In the genomic region with DNA sequence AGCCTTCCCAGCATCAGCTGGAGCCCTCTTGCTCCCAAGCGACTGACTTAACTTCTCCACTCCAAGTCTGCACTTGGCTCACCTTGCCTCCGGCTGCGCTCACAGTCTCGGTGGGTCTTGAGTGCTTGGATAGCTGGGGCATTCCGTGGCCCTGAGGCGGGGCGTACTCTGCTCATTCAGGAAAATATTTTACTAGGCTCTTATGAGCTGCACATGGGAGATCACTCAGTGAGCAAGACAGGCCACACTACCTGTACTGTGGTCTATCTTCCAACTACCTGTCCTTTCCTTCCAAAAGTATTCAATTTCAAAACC, we compare ENCODE assay signal across 26 cellular contexts.
DNase-seq lines count a peak whose midpoint lies in the region; ATAC-seq, FAIRE-seq and TF ChIP-seq lines count a peak whose summit lies in the region.
"Had no signal": no experiment of that assay in that cellular context is flagged by ENCODE, and none has a peak within 500 bp of the region (broad histone marks: within the 10 kb centered on the region; RNA-seq: fewer than 3 reads in every experiment).

No MANE protein-coding gene starts in this region.

- H3K27me3 ChIP-seq in left lung (no peaks in the 10 kb centered on the region), MG63 (peaks cover 2% of the 10 kb centered on the region; the same call in 1 of the 2 replicates)

- H3K4me3 ChIP-seq in left lung (no peak overlapping the region), MG63 (no peak overlapping the region), kidney (ENCODE audit: low read length in 2 of 2) (no peak overlapping the region)
- H3K4me3 ChIP-seq: coronary artery, GM12878, transverse colon had no signal

- no peak overlapping the region for H3K9ac ChIP-seq in kidney (ENCODE audit: low read length in 2 of 2)

- DNase-seq in DMS53 (lab: John Stamatoyannopoulos, UW) (peak; percentile 40), DMS53 treated with DMSO at 0.1 percent for 48 hours (lab: John Stamatoyannopoulos, UW; ENCODE audit: unreplicated experiment) (no peak), DMS79 treated with DMSO at 0.1 percent for 48 hours (lab: John Stamatoyannopoulos, UW) (peak; percentile 92), NCI-H2029 treated with DMSO at 0.1 percent for 48 hours (lab: John Stamatoyannopoulos, UW) (peak; percentile 39), left lung (no peak), MG63 (no peak), kidney (no peak)
- DNase-seq: activated CD4-positive, alpha-beta T cell treated with anti-CD3 and anti-CD28 coated beads for 36 hours; activated CD8-positive, alpha-beta T cell treated with anti-CD3 and anti-CD28 coated beads for 36 hours; activated naive CD4-positive, alpha-beta T cell treated with anti-CD3 and anti-CD28 coated beads for 36 hours; caudate nucleus; effector memory CD4-positive, alpha-beta T cell; EL; HCEC 1CT; hypothalamus; immature natural killer cell; mesenchymal stem cell; NCI-H2171; nephron progenitor cell had no signal

- peak; percentile 81 for ATAC-seq in left lung
- no peak for ATAC-seq in HG03135 (IDR thresholded peaks at IDR 0.05; ENCODE audit: unreplicated experiment)
- ATAC-seq: activated CD4-positive, alpha-beta T cell treated with anti-CD3 and anti-CD28 coated beads for 36 hours; activated CD8-positive, alpha-beta T cell treated with anti-CD3 and anti-CD28 coated beads for 36 hours; GM12878; stimulated activated effector memory CD8-positive, alpha-beta T cell treated with anti-CD3 and anti-CD28 coated beads, Interleukin-12 subunit alpha, Interleukin-12 subunit beta, amount 100 ng/mL, for 72 hours had no signal

- TF ChIP-seq CTCF in left lung (IDR thresholded peaks at IDR 0.05) (no peak), kidney (IDR thresholded peaks at IDR 0.05; ENCODE audit: borderline replicate concordance, extremely low read depth, insufficient read depth) (no peak)

- FAIRE-seq in kidney (lab: Jason Lieb, UNC), result no peak
- FAIRE-seq: GM12878, RCC 7860 had no signal

- no peak overlapping the region for H3K27ac ChIP-seq in left lung
- no peak overlapping the region for H3K27ac ChIP-seq in kidney (ENCODE audit: low read depth in 2 of 2, low read length in 2 of 2)
- H3K27ac ChIP-seq: 22Rv1, coronary artery, transverse colon had no signal

- H3K9me3 ChIP-seq in left lung (no peaks in the 10 kb centered on the region), MG63 (no peaks in the 10 kb centered on the region), kidney (ENCODE audit: control insufficient read depth in 1 of 2, low read length in 2 of 2) (no peaks in the 10 kb centered on the region)
- H3K9me3 ChIP-seq: transverse colon had no signal

- no peaks in the 10 kb centered on the region for H3K36me3 ChIP-seq in left lung
- H3K36me3 ChIP-seq in MG63, result no peaks in the 10 kb centered on the region
- H3K36me3 ChIP-seq in kidney (ENCODE audit: control insufficient read depth in 1 of 2, insufficient read depth in 2 of 2, low read length in 2 of 2), result no peaks in the 10 kb centered on the region
- H3K36me3 ChIP-seq: transverse colon had no signal

- no peaks in the 10 kb centered on the region for H3K4me1 ChIP-seq in left lung
- no peaks in the 10 kb centered on the region for H3K4me1 ChIP-seq in kidney (ENCODE audit: control insufficient read depth in 1 of 2, insufficient read depth in 1 of 2, low read depth in 1 of 2, low read length in 2 of 2)

- intact Hi-C loops in left lung (cut with DNase I), result no loop called here
- intact Hi-C loops in kidney (cut with DNase I), result no loop called here

Comparison
In these comparisons a context has a peak if more than half of its experiments do, and no peak if none do; other contexts are left out.
1. DNase-seq: peak in DMS53 (single experiment), DMS79 treated with DMSO at 0.1 percent for 48 hours (single experiment) and NCI-H2029 treated with DMSO at 0.1 percent for 48 hours (single experiment); none in DMS53 treated with DMSO at 0.1 percent for 48 hours (single experiment), left lung (0 of 2), MG63 (single experiment) and kidney (single experiment).